ENCODE assay signal across 12 cellular contexts in genomic region chr1:8419172-8419571, GRCh38.
A peak's percentile ranks its signal among the peaks of the same experiment; 100 is the strongest.
DNase-seq lines count a peak whose midpoint lies in the region; ATAC-seq and TF ChIP-seq lines count a peak whose summit lies in the region.
"Had no signal": no experiment of that assay in that cellular context is flagged by ENCODE, and none has a peak within 500 bp of the region (broad histone marks: within the 10 kb centered on the region; RNA-seq: fewer than 3 reads in every experiment).

No MANE protein-coding gene starts in this region.

- H3K27me3 ChIP-seq in AG04450 (ENCODE audit: control insufficient read depth, insufficient read depth, low read length) (no peaks in the 10 kb centered on the region), esophagus muscularis mucosa (no peaks in the 10 kb centered on the region), neural progenitor cell (no peaks in the 10 kb centered on the region)

- no peak for TF ChIP-seq POLR2A in esophagus muscularis mucosa (IDR thresholded peaks at IDR 0.05; ENCODE audit: low read depth)

- H3K79me2 ChIP-seq in neural progenitor cell (ENCODE audit: low read depth) = peaks cover 93% of the 10 kb centered on the region

- intact Hi-C loops in esophagus muscularis mucosa (cut with DNase I) = no loop called here

- H3K4me2 ChIP-seq in neural progenitor cell = peak overlapping the region; percentile 90
- H3K4me2 ChIP-seq: KMS-11 had no signal

- no peak for ATAC-seq in HG03097 (IDR thresholded peaks at IDR 0.05; ENCODE audit: low FRiP score, unreplicated experiment)

- H3K4me3 Mint-ChIP-seq in neural progenitor cell (no peak overlapping the region), progenitor cell of endocrine pancreas (ENCODE audit: low read depth) (no peak overlapping the region)
- H3K4me3 Mint-ChIP-seq: central memory CD8-positive, alpha-beta T cell; neural crest cell had no signal

- H3F3A ChIP-seq in neural progenitor cell (ENCODE audit: low read depth) = peaks cover 42% of the 10 kb centered on the region

- H3K27me3 Mint-ChIP-seq in neural progenitor cell (ENCODE audit: insufficient read depth, low read depth) (no peaks in the 10 kb centered on the region), progenitor cell of endocrine pancreas (no peaks in the 10 kb centered on the region)
- H3K27me3 Mint-ChIP-seq: central memory CD8-positive, alpha-beta T cell had no signal

- DNase-seq in AG04450 (ENCODE audit: low read depth, low spot score) (no peak), LHCN-M2 (ENCODE audit: low read depth) (peak; percentile 40), esophagus muscularis mucosa (ENCODE audit: extremely low spot score) (no peak), neural progenitor cell (ENCODE audit: low spot score) (peak; percentile 53), NCI-H82 (lab: John Stamatoyannopoulos, UW) (no peak), KG1 (lab: John Stamatoyannopoulos, UW) (no peak), progenitor cell of endocrine pancreas (ENCODE audit: low spot score, unreplicated experiment) (no peak)
- DNase-seq: NCI-H524 had no signal

- H3K4me1 ChIP-seq in esophagus muscularis mucosa (peaks cover 61 to 76% (median 70%) of the 10 kb centered on the region in 4 donors), neural progenitor cell (peaks cover 54% of the 10 kb centered on the region)

- POLR2A ChIA-PET in AG04450 (lab: Yijun Ruan, JAX) = interaction anchor here (0.6 kb wide), 1 partner anchor 19 kb away, joined by 8 read pairs; no protein-coding TSS in a partner anchor

- peaks cover 19% of the 10 kb centered on the region for H3K4me1 Mint-ChIP-seq in neural progenitor cell
- peaks cover 32% of the 10 kb centered on the region for H3K4me1 Mint-ChIP-seq in progenitor cell of endocrine pancreas (ENCODE audit: low read depth)

- TF ChIP-seq CTCF in AG04450 (IDR thresholded peaks at IDR 0.05; ENCODE audit: low read depth, low read length) (no peak), esophagus muscularis mucosa (IDR thresholded peaks at IDR 0.05) (no peak), neural progenitor cell (IDR thresholded peaks at IDR 0.05) (no peak), progenitor cell of endocrine pancreas (IDR thresholded peaks at IDR 0.05; ENCODE audit: unreplicated experiment) (no peak)

- peak overlapping the region; percentile 31 for H3K4me3 ChIP-seq in AG04450 (ENCODE audit: low read depth, low read length)
- peak overlapping the region; percentile 82 to 93 (median 88) for H3K4me3 ChIP-seq in esophagus muscularis mucosa
- peak overlapping the region; percentile 26 for H3K4me3 ChIP-seq in neural progenitor cell

- CTCF ChIA-PET in AG04450 (lab: Charles Lee) = interaction anchor here (2.8 kb wide), 1 partner anchor 10 kb away, joined by 12 read pairs; no protein-coding TSS in a partner anchor

- WGBS in esophagus muscularis mucosa = 23% methylated on average over 6 of the region's 6 CpGs

- H3K27ac ChIP-seq in AG04450 (ENCODE audit: low read depth, low read length) (no peak overlapping the region), esophagus muscularis mucosa (replicated peaks in 1 of 4) (peak overlapping the region; percentile 99), neural progenitor cell (peak overlapping the region; percentile 49)
- H3K27ac ChIP-seq: KMS-11 had no signal

- no peak for TF ChIP-seq EP300 in esophagus muscularis mucosa (IDR thresholded peaks at IDR 0.05)

- no peak overlapping the region for H3K9ac ChIP-seq in neural progenitor cell
- H3K9ac ChIP-seq: KMS-11 had no signal

- no peak overlapping the region for H2AFZ ChIP-seq in neural progenitor cell (replicated peaks)

- H3K9me3 ChIP-seq in AG04450 (ENCODE audit: control insufficient read depth, insufficient read depth, low read length) (no peaks in the 10 kb centered on the region; the same call in 1 of the 2 replicates), esophagus muscularis mucosa (no peaks in the 10 kb centered on the region), neural progenitor cell (ENCODE audit: low read depth) (no peaks in the 10 kb centered on the region)

- peaks cover 73% of the 10 kb centered on the region for H4K20me1 ChIP-seq in neural progenitor cell (ENCODE audit: low read depth)

- H3K36me3 Mint-ChIP-seq in neural progenitor cell (peaks cover 27% of the 10 kb centered on the region), progenitor cell of endocrine pancreas (ENCODE audit: insufficient read depth) (peaks cover 8% of the 10 kb centered on the region)

- H3K9me3 Mint-ChIP-seq in neural progenitor cell (no peaks in the 10 kb centered on the region), progenitor cell of endocrine pancreas (ENCODE audit: low read depth) (no peaks in the 10 kb centered on the region)
- H3K9me3 Mint-ChIP-seq: central memory CD8-positive, alpha-beta T cell; neural crest cell had no signal

- no peak overlapping the region for H3K27ac Mint-ChIP-seq in neural progenitor cell
- H3K27ac Mint-ChIP-seq in progenitor cell of endocrine pancreas = no peak overlapping the region

- H3K36me3 ChIP-seq in esophagus muscularis mucosa (peaks cover 0 to 51% (median 23%) of the 10 kb centered on the region in 4 donors), neural progenitor cell (peaks cover 3% of the 10 kb centered on the region)

Comparison
In these comparisons a context has a peak if more than half of its experiments do, and no peak if none do; other contexts are left out.
1. DNase-seq: peak in LHCN-M2 (single experiment) and neural progenitor cell (single experiment); none in AG04450 (single experiment), esophagus muscularis mucosa (single experiment), NCI-H82 (single experiment), KG1 (single experiment) and progenitor cell of endocrine pancreas (single experiment).
2. H3K4me3 ChIP-seq: peak in every context shown above with its lines; median percentile 88 in esophagus muscularis mucosa; 31 in AG04450; 26 in neural progenitor cell.